Comparison of ENCODE assay signal across 27 cellular contexts in genomic region chr17:65108152-65108551, GRCh38.
"Had no signal": no experiment of that assay in that cellular context is flagged by ENCODE, and none has a peak within 500 bp of the region (broad histone marks: within the 10 kb centered on the region; RNA-seq: fewer than 3 reads in every experiment).

No MANE protein-coding gene starts in this region.

- H3K36me3 Mint-ChIP-seq: natural killer cell treated with Interleukin-12 subunit alpha and Interleukin-12 subunit beta and Interleukin-15 and Interleukin-18, amount 100 ng/mL, for 72 hours; neural progenitor cell had no signal

- H2AFZ ChIP-seq: neural progenitor cell had no signal

- H3K36me3 ChIP-seq: left ventricle myocardium inferior, lower lobe of right lung, neural progenitor cell, pancreas, prostate gland, thoracic aorta, transverse colon had no signal

- H3K9me3 ChIP-seq: gastroesophageal sphincter, lower lobe of right lung, pancreas, prostate gland, stomach, thoracic aorta, transverse colon had no signal

- H3K9ac ChIP-seq: neural progenitor cell had no signal

- ATAC-seq: effector memory CD8-positive, alpha-beta T cell; gastroesophageal sphincter; left cardiac atrium; lower lobe of right lung; natural killer cell treated with Interleukin-12 subunit alpha and Interleukin-12 subunit beta and Interleukin-15 and Interleukin-18, amount 100 ng/mL, for 72 hours; pancreas; sciatic nerve had no signal

- H3K27ac Mint-ChIP-seq: dendritic cell treated with granulocyte-macrophage colony-stimulating factor and Interleukin-4, amounts not matched to agents 40 ng/mL and 50 ng/mL, for 4 days; effector memory CD8-positive, alpha-beta T cell; immature natural killer cell; natural killer cell treated with Interleukin-12 subunit alpha and Interleukin-12 subunit beta and Interleukin-15 and Interleukin-18, amount 100 ng/mL, for 72 hours; neural progenitor cell had no signal

- H3K4me1 ChIP-seq: neural progenitor cell, prostate gland had no signal

- H3K27me3 Mint-ChIP-seq: effector memory CD8-positive, alpha-beta T cell; natural killer cell treated with Interleukin-12 subunit alpha and Interleukin-12 subunit beta and Interleukin-15 and Interleukin-18, amount 100 ng/mL, for 72 hours had no signal

- DNase-seq: cerebellar nuclear complex; effector memory CD8-positive, alpha-beta T cell; glutamatergic neuron; immature natural killer cell; kidney; left cardiac atrium; left ventricle myocardium inferior; lower lobe of right lung; mesenchymal stem cell; midbrain; nucleus accumbens; pancreas; retina; stimulated activated CD4-positive, alpha-beta T cell treated with anti-CD3 and anti-CD28 coated beads, Interleukin-2, amount 100 ng/mL, for 24 hours; stimulated activated naive CD4-positive, alpha-beta T cell; stomach; substantia nigra; transverse colon had no signal

- FAIRE-seq: colon, kidney, pancreas had no signal

- H3K4me3 ChIP-seq: gastroesophageal sphincter, left ventricle myocardium inferior, lower lobe of right lung, neural progenitor cell, pancreas, prostate gland, skin epidermis, stomach, thoracic aorta, transverse colon had no signal

- H3K4me2 ChIP-seq: neural progenitor cell had no signal

- H3K27ac ChIP-seq: lower lobe of right lung, neural progenitor cell, pancreas, prostate gland, skin epidermis, stomach, thoracic aorta, transverse colon had no signal

- H3K27me3 ChIP-seq: gastroesophageal sphincter, neural progenitor cell, pancreas, stomach, transverse colon had no signal

- H3K4me3 Mint-ChIP-seq: dendritic cell treated with granulocyte-macrophage colony-stimulating factor and Interleukin-4, amounts not matched to agents 40 ng/mL and 50 ng/mL, for 4 days; effector memory CD8-positive, alpha-beta T cell; immature natural killer cell; natural killer cell treated with Interleukin-12 subunit alpha and Interleukin-12 subunit beta and Interleukin-15 and Interleukin-18, amount 100 ng/mL, for 72 hours had no signal

- H3K9me3 Mint-ChIP-seq: dendritic cell treated with granulocyte-macrophage colony-stimulating factor and Interleukin-4, amounts not matched to agents 40 ng/mL and 50 ng/mL, for 4 days; effector memory CD8-positive, alpha-beta T cell; immature natural killer cell; natural killer cell treated with Interleukin-12 subunit alpha and Interleukin-12 subunit beta and Interleukin-15 and Interleukin-18, amount 100 ng/mL, for 72 hours had no signal

- H3K4me1 Mint-ChIP-seq: immature natural killer cell had no signal
